ENCODE assay signal across 26 cellular contexts in genomic region chr7:50538478-50538877, GRCh38. TPM values are rescaled to one million over a fixed set of nuclear protein-coding genes. Genes with fewer than 3 reads are reported as not detected.
"Had no signal": no experiment of that assay in that cellular context is flagged by ENCODE, and none has a peak within 500 bp of the region (broad histone marks: within the 10 kb centered on the region; RNA-seq: fewer than 3 reads in every experiment).

No MANE protein-coding gene starts in this region.

- H3K27ac Mint-ChIP-seq: effector memory CD8-positive, alpha-beta T cell; memory B cell; natural killer cell; progenitor cell of endocrine pancreas; stimulated activated naive B cell treated with anti-CD40 and anti-IgM and Interleukin-4, amounts not matched to agents 10 μg/mL and 1 μg/mL and 100 μg/mL, for 72 hours; type B pancreatic cell had no signal

- H3K4me1 Mint-ChIP-seq: central memory CD8-positive, alpha-beta T cell; memory B cell; natural killer cell; stimulated activated naive B cell treated with anti-CD40 and anti-IgM and Interleukin-4, amounts not matched to agents 10 μg/mL and 1 μg/mL and 100 μg/mL, for 72 hours had no signal

- H3K9me3 Mint-ChIP-seq: central memory CD8-positive, alpha-beta T cell; effector memory CD8-positive, alpha-beta T cell; memory B cell; natural killer cell; stimulated activated naive B cell treated with anti-CD40 and anti-IgM and Interleukin-4, amounts not matched to agents 10 μg/mL and 1 μg/mL and 100 μg/mL, for 72 hours; type B pancreatic cell had no signal

- H2AFZ ChIP-seq: parathyroid adenoma had no signal

- H3K27me3 Mint-ChIP-seq: memory B cell, progenitor cell of endocrine pancreas, type B pancreatic cell had no signal

- H3K79me2 ChIP-seq: parathyroid adenoma had no signal

- H3K9ac ChIP-seq: parathyroid adenoma had no signal

- H3K27me3 ChIP-seq: gastrocnemius medialis, right atrium auricular region, stomach, thyroid gland had no signal

- H3K4me3 ChIP-seq: gastrocnemius medialis, lung, right atrium auricular region, stomach, thyroid gland had no signal

- H3K36me3 ChIP-seq: gastrocnemius medialis, right atrium auricular region, stomach, thyroid gland had no signal

- H3K4me3 Mint-ChIP-seq: central memory CD8-positive, alpha-beta T cell; effector memory CD8-positive, alpha-beta T cell; memory B cell; natural killer cell; stimulated activated naive B cell treated with anti-CD40 and anti-IgM and Interleukin-4, amounts not matched to agents 10 μg/mL and 1 μg/mL and 100 μg/mL, for 72 hours; type B pancreatic cell had no signal

- DNase-seq: cortex of kidney; effector memory CD8-positive, alpha-beta T cell; foreskin fibroblast; gastrocnemius medialis; head of caudate nucleus; kidney; natural killer cell; stimulated activated CD4-positive, alpha-beta T cell treated with anti-CD3 and anti-CD28 coated beads, Interleukin-2, amount 100 ng/mL, for 24 hours; stimulated activated CD4-positive, alpha-beta T cell treated with anti-CD3 and anti-CD28 coated beads, Interleukin-4, amount 100 ng/mL, for 24 hours; stimulated activated naive B cell treated with anti-CD40 and anti-IgM and Interleukin-4, amounts not matched to agents 10 μg/mL and 1 μg/mL and 100 μg/mL, for 72 hours; stomach; thyroid gland had no signal

- H3K36me3 Mint-ChIP-seq: memory B cell; natural killer cell; stimulated activated naive B cell treated with anti-CD40 and anti-IgM and Interleukin-4, amounts not matched to agents 10 μg/mL and 1 μg/mL and 100 μg/mL, for 72 hours; type B pancreatic cell had no signal

- H3K4me1 ChIP-seq: gastrocnemius medialis, right atrium auricular region, stomach, thyroid gland had no signal

- H3K27ac ChIP-seq: gastrocnemius medialis, parathyroid adenoma, right atrium auricular region, stomach, thyroid gland had no signal

- ATAC-seq: effector memory CD8-positive, alpha-beta T cell; gastrocnemius medialis; left lobe of liver; natural killer cell; sciatic nerve; stimulated activated naive B cell treated with anti-CD40 and anti-IgM and Interleukin-4, amounts not matched to agents 10 μg/mL and 1 μg/mL and 100 μg/mL, for 72 hours had no signal

- H3K9me3 ChIP-seq: gastrocnemius medialis, right atrium auricular region, stomach, thyroid gland had no signal

RNA-seq across cellular contexts. Expression of gene DDC, which starts 26.7 kb away (rescaled TPM):
- total RNA-seq: dermis microvascular lymphatic vessel endothelial cell, glomerular endothelial cell, mononuclear cell, natural killer cell, osteoblast, right atrium auricular region, sciatic nerve, subcutaneous adipose tissue had no signal
